ENCODE assay signal across 8 cellular contexts in genomic region chr1:183543619-183544204, GRCh38. TPM values are rescaled to one million over a fixed set of nuclear protein-coding genes. Genes with fewer than 3 reads are reported as not detected.
A peak's percentile ranks its signal among the peaks of the same experiment; 100 is the strongest.
DNase-seq lines count a peak whose midpoint lies in the region; ATAC-seq and TF ChIP-seq lines count a peak whose summit lies in the region.

No MANE protein-coding gene starts in this region.

- H3K9me3 ChIP-seq in esophagus squamous epithelium (no peaks in the 10 kb centered on the region), neural cell (ENCODE audit: low read length) (no peaks in the 10 kb centered on the region)

- no peak for TF ChIP-seq EP300 in neural cell (conservative IDR thresholded peaks at IDR 0.05; ENCODE audit: poor library complexity, severe bottlenecking)

- peak; percentile 80 for TF ChIP-seq RAD21 in neural cell (conservative IDR thresholded peaks at IDR 0.05)

- H3K27me3 ChIP-seq in esophagus squamous epithelium (no peaks in the 10 kb centered on the region), neural cell (ENCODE audit: insufficient read depth, low read depth, low read length) (no peaks in the 10 kb centered on the region)

- peak; percentile 76 for DNase-seq in Ammon's horn (ENCODE audit: low spot score)
- peak; percentile 62 for DNase-seq in LHCN-M2 (ENCODE audit: low read depth)
- DNase-seq in SK-N-DZ (ENCODE audit: low spot score): peak; percentile 39
- DNase-seq in esophagus squamous epithelium (lab: John Stamatoyannopoulos, UW): no peak
- DNase-seq in mesenteric fat pad (ENCODE audit: low spot score): no peak

- H3F3A ChIP-seq in neural cell (ENCODE audit: insufficient read depth, low read length, poor library complexity, severe bottlenecking): no peaks in the 10 kb centered on the region

- H3K36me3 ChIP-seq in esophagus squamous epithelium (peaks cover 17 to 91% (median 41%) of the 10 kb centered on the region in 3 donors), neural cell (ENCODE audit: insufficient read depth, low read length) (peaks cover 23% of the 10 kb centered on the region)

- TF ChIP-seq CTCF in GM12873 (IDR thresholded peaks at IDR 0.05; ENCODE audit: insufficient read depth, low read depth, low read length, missing control alignments) (peak; percentile 64), esophagus squamous epithelium (IDR thresholded peaks at IDR 0.05) (peak in 5 of 6 experiments; percentile 46 to 71 (median 52)), neural cell (IDR thresholded peaks at IDR 0.05; ENCODE audit: poor library complexity, severe bottlenecking) (peak; percentile 84)

- H3K9me2 ChIP-seq in neural cell (ENCODE audit: insufficient read depth, low read length): no peaks in the 10 kb centered on the region

- H3K4me1 ChIP-seq in esophagus squamous epithelium: no peaks in the 10 kb centered on the region

- intact Hi-C loops in esophagus squamous epithelium (cut with DNase I): loop anchor here (10.0 kb wide), 1 partner anchor 259 kb away; no protein-coding TSS in a partner anchor

- H3K79me2 ChIP-seq in neural cell (replicated peaks; ENCODE audit: insufficient read depth, low read length): no peaks in the 10 kb centered on the region

- TF ChIP-seq POLR2A in esophagus squamous epithelium (IDR thresholded peaks at IDR 0.05): no peak

- H4K20me1 ChIP-seq in neural cell (ENCODE audit: insufficient read depth): no peaks in the 10 kb centered on the region

- H3K9ac ChIP-seq in neural cell (ENCODE audit: low read length): no peak overlapping the region

- peak overlapping the region in 1 of 4 donors; percentile 4 for H3K27ac ChIP-seq in esophagus squamous epithelium
- H3K27ac ChIP-seq in neural cell (ENCODE audit: low read length): no peak overlapping the region

- no peak overlapping the region for H2AFZ ChIP-seq in neural cell (ENCODE audit: low read depth, low read length)

- no peak for ATAC-seq in GM19023 (IDR thresholded peaks at IDR 0.05; ENCODE audit: unreplicated experiment)

- no peak overlapping the region for H3K4me2 ChIP-seq in neural cell (ENCODE audit: low read length)

- WGBS in esophagus squamous epithelium, 2 donors: 25 to 29% methylated on average over 2 of the region's 2 CpGs

- H3K4me3 ChIP-seq in esophagus squamous epithelium (no peak overlapping the region), neural cell (ENCODE audit: low read length) (no peak overlapping the region)

TF ChIP-seq in neural cell, 6 proteins besides CTCF, POLR2A, EP300 and RAD21:
- TF ChIP-seq SMC3 (conservative IDR thresholded peaks at IDR 0.05; ENCODE audit: poor library complexity): peak; percentile 90
- TF ChIP-seq TAF1 (IDR thresholded peaks at IDR 0.05; ENCODE audit: low read depth): no peak

RNA-seq across cellular contexts. Expression of gene NCF2, which starts 46.5 kb away (rescaled TPM):
- total RNA-seq in LHCN-M2 (2014; rRNA removed) (0.06 and 0.19 TPM in 2 replicates), esophagus squamous epithelium (10 to 100 TPM in 3 of 4 donors, 1 to 10 TPM in 1; 8.1 to 23.1 (median 14.3) TPM), mesenteric fat pad (40.8 TPM)
- polyA plus RNA-seq in LHCN-M2 (2012): 4.9 TPM
- not detected in 2 replicates for polyA plus RNA-seq in SK-N-DZ (2014; cell fraction: cytosol; rRNA removed)
- polyA plus RNA-seq in SK-N-DZ (2014; cell fraction: nucleus; rRNA removed): not detected in 2 replicates
- polyA plus RNA-seq in neural cell: not detected in 2 replicates
- 0.24 TPM in 1 of 2 replicates, not detected in the other for polyA minus RNA-seq in neural cell

Comparison
In these comparisons a context has a peak if more than half of its experiments do, and no peak if none do; other contexts are left out.
1. DNase-seq: peak in Ammon's horn (single experiment), LHCN-M2 (single experiment) and SK-N-DZ (single experiment); none in esophagus squamous epithelium (single experiment) and mesenteric fat pad (single experiment).
2. Peak in every context shown above with its lines, with median percentiles within 50 percentile points of each other: CTCF ChIP-seq.